Comparison of ENCODE assay signal across 17 cellular contexts in genomic region chr3:42510325-42510724, GRCh38. TPM values are rescaled to one million over a fixed set of nuclear protein-coding genes. Genes with fewer than 3 reads are reported as not detected.
DNase-seq lines count a peak whose midpoint lies in the region; ATAC-seq and TF ChIP-seq lines count a peak whose summit lies in the region.
"Had no signal": no experiment of that assay in that cellular context is flagged by ENCODE, and none has a peak within 500 bp of the region (broad histone marks: within the 10 kb centered on the region; RNA-seq: fewer than 3 reads in every experiment).

No MANE protein-coding gene starts in this region.

- H3K36me3 ChIP-seq in left ventricle myocardium inferior (no peaks in the 10 kb centered on the region), colonic mucosa (no peaks in the 10 kb centered on the region), lower lobe of right lung (peaks cover 15% of the 10 kb centered on the region), upper lobe of right lung (no peaks in the 10 kb centered on the region)

- TF ChIP-seq CTCF in left ventricle myocardium inferior (IDR thresholded peaks at IDR 0.05; ENCODE audit: borderline replicate concordance) (no peak), colonic mucosa (IDR thresholded peaks at IDR 0.05) (no peak), lower lobe of right lung (IDR thresholded peaks at IDR 0.05) (no peak), upper lobe of right lung (IDR thresholded peaks at IDR 0.05) (no peak)

- H3K4me3 ChIP-seq in left ventricle myocardium inferior (no peak overlapping the region), colonic mucosa (no peak overlapping the region), lower lobe of right lung (no peak overlapping the region), upper lobe of right lung (no peak overlapping the region)

- H3K9me3 ChIP-seq in left ventricle myocardium inferior (replicated peaks) (no peaks in the 10 kb centered on the region), colonic mucosa (no peaks in the 10 kb centered on the region), lower lobe of right lung (no peaks in the 10 kb centered on the region), upper lobe of right lung (no peaks in the 10 kb centered on the region)

- H3K4me1 ChIP-seq in left ventricle myocardium inferior (peaks cover 51% of the 10 kb centered on the region), colonic mucosa (peaks cover 26% of the 10 kb centered on the region), lower lobe of right lung (peaks cover 80% of the 10 kb centered on the region), upper lobe of right lung (peaks cover 24% of the 10 kb centered on the region)

- no peak for DNase-seq in left ventricle myocardium inferior
- DNase-seq in cardiac septum (ENCODE audit: low spot score): no peak
- peak; percentile 66 for DNase-seq in colonic mucosa
- DNase-seq in lower lobe of right lung: peak; percentile 43
- DNase-seq in upper lobe of right lung: no peak
- no peak for DNase-seq in central memory CD4-positive, alpha-beta T cell
- no peak for DNase-seq in kidney glomerular epithelial cell (lab: John Stamatoyannopoulos, UW)
- DNase-seq: Calu3; CD4-positive, CD25-positive, alpha-beta regulatory T cell; H7; IMR-90; NCI-H1417; NCI-H2029; NCI-H2171 treated with DMSO at 0.1 percent for 48 hours; NCI-H510A had no signal

- ATAC-seq in lower lobe of right lung (no peak), upper lobe of right lung (peak; percentile 2), HG03039 (IDR thresholded peaks at IDR 0.05; ENCODE audit: unreplicated experiment) (no peak)

- intact Hi-C loops in left ventricle myocardium inferior (cut with micrococcal nuclease): no loop called here
- intact Hi-C loops in cardiac septum (cut with DNase I): no loop called here
- intact Hi-C loops in colonic mucosa (cut with DNase I): no loop called here
- intact Hi-C loops in lower lobe of right lung (cut with DNase I): no loop called here
- intact Hi-C loops in upper lobe of right lung (cut with DNase I): no loop called here

- H3K27ac ChIP-seq in left ventricle myocardium inferior (replicated peaks) (peak overlapping the region; percentile 60), colonic mucosa (peak overlapping the region; percentile 58), lower lobe of right lung (peak overlapping the region; percentile 64), upper lobe of right lung (peak overlapping the region; percentile 30)

- H3K9ac ChIP-seq in colonic mucosa (ENCODE audit: low read depth in 2 of 2, low read length in 2 of 2): peak overlapping the region in 1 of 2 donors; percentile 35

- no peaks in the 10 kb centered on the region for H3K27me3 ChIP-seq in left ventricle myocardium inferior (ENCODE audit: low read depth)
- no peaks in the 10 kb centered on the region for H3K27me3 ChIP-seq in colonic mucosa
- H3K27me3 ChIP-seq in lower lobe of right lung (ENCODE audit: low read depth): no peaks in the 10 kb centered on the region
- no peaks in the 10 kb centered on the region for H3K27me3 ChIP-seq in upper lobe of right lung

RNA-seq across cellular contexts. Expression of gene VIPR1, which starts 7.9 kb away (rescaled TPM):
- total RNA-seq in left ventricle myocardium inferior (1.7 TPM), cardiac septum (0.89 TPM), colonic mucosa (10 to 100 TPM; 74.2 to 98.0 TPM), lower lobe of right lung (212 TPM), upper lobe of right lung (184 TPM)
- total RNA-seq: IMR-90, LHCN-M2 had no signal

Comparison
In these comparisons a context has a peak if more than half of its experiments do, and no peak if none do; other contexts are left out.
1. DNase-seq: peak in colonic mucosa (single experiment) and lower lobe of right lung (single experiment); none in left ventricle myocardium inferior (single experiment), cardiac septum (single experiment), upper lobe of right lung (single experiment), central memory CD4-positive, alpha-beta T cell (single experiment) and kidney glomerular epithelial cell (single experiment).
2. RNA of gene VIPR1, which starts 7.9 kb away (total RNA-seq): 212 TPM in lower lobe of right lung (single experiment), 184 TPM in upper lobe of right lung (single experiment) and 74.2 to 98.0 TPM in colonic mucosa; 1.7 TPM in left ventricle myocardium inferior (single experiment) and 0.89 TPM in cardiac septum (single experiment); every median in the first group is over 10 times any median in the second.
3. Peak in every context shown above with its lines, with median percentiles within 50 percentile points of each other: H3K27ac ChIP-seq.